Comparison of ENCODE assay signal across 18 cellular contexts in genomic region chr13:40434516-40435397, GRCh38.
DNase-seq lines count a peak whose midpoint lies in the region; ATAC-seq, FAIRE-seq and TF ChIP-seq lines count a peak whose summit lies in the region.
"Had no signal": no experiment of that assay in that cellular context is flagged by ENCODE, and none has a peak within 500 bp of the region (broad histone marks: within the 10 kb centered on the region; RNA-seq: fewer than 3 reads in every experiment).

No MANE protein-coding gene starts in this region.

- peaks cover 12% of the 10 kb centered on the region for H3K36me3 Mint-ChIP-seq in activated CD4-positive, alpha-beta T cell treated with anti-CD3 and anti-CD28 coated beads, Interleukin-2, amount 10 ng/mL, durations not matched to agents 7 days and 5 days (ENCODE audit: low read depth)

- no peak for DNase-seq in activated CD4-positive, alpha-beta T cell treated with anti-CD3 and anti-CD28 coated beads, Interleukin-2, amount 10 ng/mL, durations not matched to agents 7 days and 5 days
- DNase-seq in activated CD4-positive, alpha-beta T cell treated with anti-CD3 and anti-CD28 coated beads for 1 hour, result no peak
- DNase-seq in GM18507 (ENCODE audit: extremely low spot score, insufficient read length, low read depth) (no peak), Karpas-422 (peak; percentile 46), mucosa of descending colon (no peak), ACHN (no peak), prostate gland (ENCODE audit: low spot score) (no peak), NCI-H82 treated with DMSO at 0.1 percent for 48 hours (lab: John Stamatoyannopoulos, UW; ENCODE audit: unreplicated experiment) (no peak)
- DNase-seq: caudate nucleus; COR-L47; effector CD4-positive, alpha-beta T cell; kidney; NCI-H446 treated with DMSO at 0.1 percent for 48 hours; ovary; PC-3; stimulated activated CD4-positive, alpha-beta T cell treated with anti-CD3 and anti-CD28 coated beads, Interleukin-4, amount 100 ng/mL, for 24 hours had no signal

- no peak overlapping the region for H2AFZ ChIP-seq in Karpas-422 (ENCODE audit: low read length)

- peaks cover 78% of the 10 kb centered on the region for H3K4me1 ChIP-seq in Karpas-422 (ENCODE audit: low read length)
- no peaks in the 10 kb centered on the region for H3K4me1 ChIP-seq in mucosa of descending colon (ENCODE audit: low read depth)
- no peaks in the 10 kb centered on the region for H3K4me1 ChIP-seq in prostate gland (replicated peaks)

- no peaks in the 10 kb centered on the region for H3K9me2 ChIP-seq in Karpas-422 (replicated peaks; ENCODE audit: insufficient read depth, low read length)

- WGBS in prostate gland, result 90% methylated on average over 4 of the region's 4 CpGs

- H3K27me3 Mint-ChIP-seq in activated CD4-positive, alpha-beta T cell treated with anti-CD3 and anti-CD28 coated beads, Interleukin-2, amount 10 ng/mL, durations not matched to agents 7 days and 5 days, result no peaks in the 10 kb centered on the region

- no peak overlapping the region; the same call in 1 of the 2 replicates for H3K9ac ChIP-seq in Karpas-422 (ENCODE audit: low read length)

- POLR2A ChIA-PET in activated CD4-positive, alpha-beta T cell treated with anti-CD3 and anti-CD28 coated beads, Interleukin-2, amount 10 ng/mL, durations not matched to agents 7 days and 5 days (lab: Charles Lee), result no interaction called here

- H3K4me1 Mint-ChIP-seq in activated CD4-positive, alpha-beta T cell treated with anti-CD3 and anti-CD28 coated beads, Interleukin-2, amount 10 ng/mL, durations not matched to agents 7 days and 5 days, result peaks cover 61% of the 10 kb centered on the region

- H3K9me3 Mint-ChIP-seq in activated CD4-positive, alpha-beta T cell treated with anti-CD3 and anti-CD28 coated beads, Interleukin-2, amount 10 ng/mL, durations not matched to agents 7 days and 5 days, result peaks cover 8% of the 10 kb centered on the region

- peak overlapping the region; percentile 80 for H3K27ac Mint-ChIP-seq in activated CD4-positive, alpha-beta T cell treated with anti-CD3 and anti-CD28 coated beads, Interleukin-2, amount 10 ng/mL, durations not matched to agents 7 days and 5 days

- peak; percentile 27 for ATAC-seq in mucosa of descending colon
- ATAC-seq: PC-3 had no signal

- no peaks in the 10 kb centered on the region for H3K27me3 ChIP-seq in Karpas-422 (ENCODE audit: low read length)
- H3K27me3 ChIP-seq in prostate gland (replicated peaks; ENCODE audit: insufficient read depth), result no peaks in the 10 kb centered on the region
- H3K27me3 ChIP-seq: ovary, tibial nerve had no signal

- in situ Hi-C loops in ACHN (cut with HindIII; ENCODE audit: low pct_ligation_motif_present, low pct_unique_long_range_greater_than_20kb, low sequenced_read_pairs), result no loop called here

- no peak for TF ChIP-seq POLR2A in prostate gland (IDR thresholded peaks at IDR 0.05)

- CTCF ChIA-PET in activated CD4-positive, alpha-beta T cell treated with anti-CD3 and anti-CD28 coated beads, Interleukin-2, amount 10 ng/mL, durations not matched to agents 7 days and 5 days (lab: Charles Lee), result interaction anchor here (0.7 to 1.5 kb wide), 8 partner anchors 8 to 353 kb away, joined by 3 read pairs; no protein-coding TSS in a partner anchor

- H3K9me3 ChIP-seq in Karpas-422 (ENCODE audit: low read length) (no peaks in the 10 kb centered on the region), mucosa of descending colon (no peaks in the 10 kb centered on the region), prostate gland (no peaks in the 10 kb centered on the region)
- H3K9me3 ChIP-seq: ovary, tibial nerve had no signal

- no peak for TF ChIP-seq CTCF in mucosa of descending colon (IDR thresholded peaks at IDR 0.05)
- no peak for TF ChIP-seq CTCF in prostate gland (IDR thresholded peaks at IDR 0.05)

- no peaks in the 10 kb centered on the region for H3K79me2 ChIP-seq in Karpas-422 (ENCODE audit: low read length)

- H3K36me3 ChIP-seq in Karpas-422 (ENCODE audit: insufficient read depth, low read length), result no peaks in the 10 kb centered on the region
- H3K36me3 ChIP-seq in mucosa of descending colon (ENCODE audit: low read depth), result no peaks in the 10 kb centered on the region
- no peaks in the 10 kb centered on the region for H3K36me3 ChIP-seq in prostate gland
- H3K36me3 ChIP-seq: ovary, tibial nerve had no signal

- H4K20me1 ChIP-seq in Karpas-422 (ENCODE audit: insufficient read depth, low read depth, low read length), result no peaks in the 10 kb centered on the region

- intact Hi-C loops in mucosa of descending colon (cut with DNase I, micrococcal nuclease) (no loop called here), prostate gland (cut with DNase I) (no loop called here)

- no peak overlapping the region for H3K4me2 ChIP-seq in Karpas-422 (ENCODE audit: low read depth, low read length, poor library complexity, severe bottlenecking)

- H3K27ac ChIP-seq in Karpas-422 (ENCODE audit: low read length) (no peak overlapping the region), prostate gland (no peak overlapping the region)
- H3K27ac ChIP-seq: ovary, tibial nerve had no signal

- FAIRE-seq in GM18507 (lab: Jason Lieb, UNC), result peak; percentile 33
- FAIRE-seq: G401.6, kidney had no signal

- H3K4me3 ChIP-seq in Karpas-422 (ENCODE audit: low read length) (no peak overlapping the region), mucosa of descending colon (no peak overlapping the region), prostate gland (no peak overlapping the region)
- H3K4me3 ChIP-seq: ovary, tibial nerve had no signal

- H3K4me3 Mint-ChIP-seq in activated CD4-positive, alpha-beta T cell treated with anti-CD3 and anti-CD28 coated beads, Interleukin-2, amount 10 ng/mL, durations not matched to agents 7 days and 5 days, result no peak overlapping the region
